Comparison of ENCODE assay signal across 32 cellular contexts in the genomic region with DNA sequence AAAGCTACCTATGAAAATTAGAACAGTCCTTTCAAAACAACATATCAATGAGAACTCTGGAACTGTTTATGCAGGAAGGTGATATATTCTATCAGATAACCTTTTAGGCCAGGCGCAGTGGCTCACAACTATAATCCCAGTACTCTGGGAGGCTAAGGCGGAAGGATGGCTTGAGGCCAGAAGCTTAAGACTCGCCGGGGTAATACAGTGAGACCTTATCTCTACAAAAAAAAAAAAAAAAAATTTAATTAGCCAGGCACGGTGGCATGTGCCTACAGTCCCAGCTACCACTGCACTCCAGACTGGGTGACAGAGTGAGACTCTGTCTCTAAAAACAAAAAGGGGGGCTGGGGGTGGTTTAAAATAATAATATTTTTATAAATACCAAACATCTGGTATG.
A peak's percentile ranks its signal among the peaks of the same experiment; 100 is the strongest.
DNase-seq lines count a peak whose midpoint lies in the region; ATAC-seq, FAIRE-seq and TF ChIP-seq lines count a peak whose summit lies in the region.
"Had no signal": no experiment of that assay in that cellular context is flagged by ENCODE, and none has a peak within 500 bp of the region (broad histone marks: within the 10 kb centered on the region; RNA-seq: fewer than 3 reads in every experiment).

No MANE protein-coding gene starts in this region.

- TF ChIP-seq CTCF in BE2C (IDR thresholded peaks at IDR 0.05; ENCODE audit: low read depth, low read length) = no peak

- H3K9me3 ChIP-seq in BE2C = no peaks in the 10 kb centered on the region
- H3K9me3 ChIP-seq: left lung, right atrium auricular region, spleen, thoracic aorta had no signal

- intact Hi-C loops in posterior cingulate gyrus (cut with DNase I) = no loop called here

- DNase-seq in BE2C (peak; percentile 60), HUDEP-2 (lab: John Stamatoyannopoulos, UW; ENCODE audit: unreplicated experiment in 76 of 76) (peak in 66 of 76 experiments; percentile 2 to 78 (median 42)), erythroblast (lab: John Stamatoyannopoulos, UW) (peak; percentile 11 to 39), posterior cingulate gyrus (no peak), RCC 7860 (ENCODE audit: low spot score) (no peak)
- DNase-seq: activated CD4-positive, alpha-beta T cell treated with anti-CD3 and anti-CD28 coated beads for 48 hours; amygdala; CD8-positive, alpha-beta memory T cell; effector CD8-positive, alpha-beta T cell; glutamatergic neuron; left lung; mesenchymal stem cell; NCI-H1417; NCI-H2081; NCI-H226; RPMI8226; spleen; stimulated activated CD4-positive, alpha-beta T cell treated with anti-CD3 and anti-CD28 coated beads, Interleukin-2, amount 100 ng/mL, for 24 hours; stimulated activated CD8-positive, alpha-beta memory T cell treated with anti-CD3 and anti-CD28 coated beads, Interleukin-4, amount 100 ng/mL, for 48 hours; T-helper 17 cell had no signal

- FAIRE-seq in RCC 7860 (lab: Jason Lieb, UNC) = no peak
- FAIRE-seq: GM12892, H54, islet of Langerhans, urothelium cell line had no signal

- H3K4me3 ChIP-seq in BE2C (ENCODE audit: low read depth, low read length) = no peak overlapping the region
- H3K4me3 ChIP-seq: left lung, neural progenitor cell, right atrium auricular region, spleen, thoracic aorta had no signal

- TF ChIP-seq POLR2A in erythroblast (IDR thresholded peaks at IDR 0.05; ENCODE audit: low read length) = no peak

- no peaks in the 10 kb centered on the region for H3K27me3 ChIP-seq in BE2C
- H3K27me3 ChIP-seq: left lung, neural progenitor cell, right atrium auricular region, spleen had no signal

- H3K4me1 ChIP-seq in BE2C = 0 out of 2 replicates have a peak, but pooled peaks cover 5% of the 10 kb centered on the region
- H3K4me1 ChIP-seq: left lung, neural progenitor cell, parathyroid adenoma, spleen had no signal

- ATAC-seq in SK-N-SH treated with all-trans-retinoic acid at 6 μM for 48 hours (no peak; the same call in 2 of the 3 replicates), HG02610 (IDR thresholded peaks at IDR 0.05; ENCODE audit: unreplicated experiment) (no peak)
- ATAC-seq: activated T-helper 17 cell treated with anti-CD3 and anti-CD28 coated beads, Interleukin-2, amount 50 U/mL, for 72 hours; esophagus mucosa; left lung; T-helper 17 cell had no signal

- H3K36me3 ChIP-seq in BE2C = no peaks in the 10 kb centered on the region
- H3K36me3 ChIP-seq: left lung, neural progenitor cell, right atrium auricular region, spleen, thoracic aorta had no signal

TF ChIP-seq in SK-N-SH treated with all-trans-retinoic acid at 6 μM for 48 hours, 23 proteins besides CTCF, POLR2A, EP300 and RAD21:
- no peak for TF ChIP-seq PATZ1 (CRISPR knock-in tag; IDR thresholded peaks at IDR 0.05; ENCODE audit: borderline replicate concordance)
- TF ChIP-seq ISL1 (CRISPR knock-in tag; IDR thresholded peaks at IDR 0.05) = 0 out of 2 replicates have a peak, but pooled peaks have one; percentile 6

Comparison
In these comparisons a context has a peak if more than half of its experiments do, and no peak if none do; other contexts are left out.
1. DNase-seq: peak in BE2C (single experiment), HUDEP-2 (66 of 76) and erythroblast (2 of 2); none in posterior cingulate gyrus (0 of 10) and RCC 7860 (single experiment).